ENCODE assay signal across 9 cellular contexts in genomic region chr11:44595964-44596381, GRCh38. TPM values are rescaled to one million over a fixed set of nuclear protein-coding genes. Genes with fewer than 3 reads are reported as not detected.
DNase-seq lines count a peak whose midpoint lies in the region; ATAC-seq and TF ChIP-seq lines count a peak whose summit lies in the region.
"Had no signal": no experiment of that assay in that cellular context is flagged by ENCODE, and none has a peak within 500 bp of the region (broad histone marks: within the 10 kb centered on the region; RNA-seq: fewer than 3 reads in every experiment).

No MANE protein-coding gene starts in this region.

- peak; percentile 10 for ATAC-seq in upper lobe of right lung

- H3K27me3 ChIP-seq in muscle layer of colon (ENCODE audit: control insufficient read depth in 1 of 2, insufficient read depth in 2 of 2, low read length in 2 of 2) (no peaks in the 10 kb centered on the region), upper lobe of right lung (no peaks in the 10 kb centered on the region), hepatocyte (no peaks in the 10 kb centered on the region)

- H3K4me1 ChIP-seq in muscle layer of colon (ENCODE audit: insufficient read depth, low read length) (peaks cover 62% of the 10 kb centered on the region), upper lobe of right lung (peaks cover 51% of the 10 kb centered on the region), hepatocyte (ENCODE audit: insufficient read depth) (peaks cover 29% of the 10 kb centered on the region)

- CTCF ChIA-PET in activated naive CD4-positive, alpha-beta T cell treated with anti-CD3 and anti-CD28 coated beads for 36 hours (lab: Charles Lee): interaction anchor here (0.7 to 1.6 kb wide), 7 partner anchors 16 to 40 kb away, joined by 3 to 6 read pairs (median 4); partner anchors contain the start of gene CD82

- no peaks in the 10 kb centered on the region for H3K9me2 ChIP-seq in hepatocyte (replicated peaks; ENCODE audit: insufficient read depth)

- peak overlapping the region in 1 of 2 donors; percentile 32 for H3K4me3 ChIP-seq in muscle layer of colon (ENCODE audit: low read depth in 1 of 2, low read length in 2 of 2)
- H3K4me3 ChIP-seq in upper lobe of right lung: no peak overlapping the region
- no peak overlapping the region for H3K4me3 ChIP-seq in hepatocyte

- no peak overlapping the region for H3K9ac ChIP-seq in muscle layer of colon (ENCODE audit: low read length)

- TF ChIP-seq CTCF in upper lobe of right lung (IDR thresholded peaks at IDR 0.05): no peak
- no peak for TF ChIP-seq CTCF in hepatocyte (IDR thresholded peaks at IDR 0.05; ENCODE audit: poor library complexity)

- H3K9me3 ChIP-seq in muscle layer of colon (ENCODE audit: low read length) (no peaks in the 10 kb centered on the region), upper lobe of right lung (no peaks in the 10 kb centered on the region), hepatocyte (ENCODE audit: low read depth) (no peaks in the 10 kb centered on the region)

- H3K4me2 ChIP-seq in hepatocyte: no peak overlapping the region

- no peak overlapping the region for H2AFZ ChIP-seq in hepatocyte

- H3K36me3 ChIP-seq in muscle layer of colon (ENCODE audit: insufficient read depth, low read length) (peaks cover 5% of the 10 kb centered on the region), upper lobe of right lung (no peaks in the 10 kb centered on the region), hepatocyte (replicated peaks; ENCODE audit: insufficient read depth, low read depth) (no peaks in the 10 kb centered on the region)

- H3K4me1 Mint-ChIP-seq in activated naive CD4-positive, alpha-beta T cell treated with anti-CD3 and anti-CD28 coated beads for 36 hours (ENCODE audit: low read depth): peaks cover 81% of the 10 kb centered on the region

- H3K4me3 Mint-ChIP-seq in activated naive CD4-positive, alpha-beta T cell treated with anti-CD3 and anti-CD28 coated beads for 36 hours: peak overlapping the region; percentile 39

- H4K20me1 ChIP-seq in hepatocyte (ENCODE audit: insufficient read depth, poor library complexity, severe bottlenecking): no peaks in the 10 kb centered on the region

- DNase-seq in activated naive CD4-positive, alpha-beta T cell treated with anti-CD3 and anti-CD28 coated beads for 36 hours: peak; percentile 40
- no peak for DNase-seq in activated naive CD4-positive, alpha-beta T cell treated with anti-CD3 and anti-CD28 coated beads, Interleukin-2, amount 50 U/mL, for 16 hours
- peak; percentile 90 for DNase-seq in cerebellum (ENCODE audit: low spot score)
- no peak for DNase-seq in upper lobe of right lung
- DNase-seq in COR-L47 (lab: John Stamatoyannopoulos, UW): no peak
- no peak for DNase-seq in hepatocyte (ENCODE audit: low spot score)
- DNase-seq in hepatic stellate cell (ENCODE audit: low spot score): no peak

- 76% methylated on average over 10 of the region's 10 CpGs for WGBS in hepatocyte (ENCODE audit: low lambda C conversion rate, missing lambda C conversion rate)

- H3K9me3 Mint-ChIP-seq in activated naive CD4-positive, alpha-beta T cell treated with anti-CD3 and anti-CD28 coated beads for 36 hours: no peaks in the 10 kb centered on the region

- H3K27ac ChIP-seq in muscle layer of colon (ENCODE audit: low read depth, low read length): peak overlapping the region; percentile 16
- peak overlapping the region; percentile 74 for H3K27ac ChIP-seq in upper lobe of right lung
- H3K27ac ChIP-seq in hepatocyte: no peak overlapping the region
- H3K27ac ChIP-seq: C4-2B had no signal

- no peaks in the 10 kb centered on the region for H3K79me2 ChIP-seq in hepatocyte

- no peaks in the 10 kb centered on the region for H3K27me3 Mint-ChIP-seq in activated naive CD4-positive, alpha-beta T cell treated with anti-CD3 and anti-CD28 coated beads for 36 hours (ENCODE audit: low read depth)

- peak overlapping the region; percentile 88 for H3K27ac Mint-ChIP-seq in activated naive CD4-positive, alpha-beta T cell treated with anti-CD3 and anti-CD28 coated beads for 36 hours

- intact Hi-C loops in activated naive CD4-positive, alpha-beta T cell treated with anti-CD3 and anti-CD28 coated beads for 36 hours (cut with micrococcal nuclease): loop anchor here (1.0 kb wide), 1 partner anchor 27 kb away; no protein-coding TSS in a partner anchor
- intact Hi-C loops in upper lobe of right lung (cut with DNase I): no loop called here

- peaks cover 36% of the 10 kb centered on the region for H3K36me3 Mint-ChIP-seq in activated naive CD4-positive, alpha-beta T cell treated with anti-CD3 and anti-CD28 coated beads for 36 hours (ENCODE audit: low read depth)

RNA-seq across cellular contexts. Expression of gene CD82, which starts 30.5 kb away (rescaled TPM):
- 100 to 1,000 TPM; 140 to 141 TPM for total RNA-seq in activated naive CD4-positive, alpha-beta T cell treated with anti-CD3 and anti-CD28 coated beads for 36 hours
- 6.4 TPM for total RNA-seq in cerebellum
- 144 TPM for total RNA-seq in upper lobe of right lung
- 32.8 and 38.7 TPM in 2 replicates for total RNA-seq in hepatocyte
- polyA plus RNA-seq in hepatocyte: 157 and 202 TPM in 2 replicates

Comparison
In these comparisons a context has a peak if more than half of its experiments do, and no peak if none do; other contexts are left out.
1. DNase-seq: peak in activated naive CD4-positive, alpha-beta T cell treated with anti-CD3 and anti-CD28 coated beads for 36 hours (single experiment) and cerebellum (single experiment); none in activated naive CD4-positive, alpha-beta T cell treated with anti-CD3 and anti-CD28 coated beads, Interleukin-2, amount 50 U/mL, for 16 hours (single experiment), upper lobe of right lung (single experiment), COR-L47 (single experiment), hepatocyte (single experiment) and hepatic stellate cell (single experiment).